In genomic region chrX:109709129-109709631, GRCh38 we compare ENCODE assay signal across 8 cellular contexts. TPM values are rescaled to one million over a fixed set of nuclear protein-coding genes. Genes with fewer than 3 reads are reported as not detected.
DNase-seq lines count a peak whose midpoint lies in the region; ATAC-seq and TF ChIP-seq lines count a peak whose summit lies in the region.

No MANE protein-coding gene starts in this region.

- TF ChIP-seq RAD21 in IMR-90 (IDR thresholded peaks at IDR 0.05; ENCODE audit: low read length) = no peak

- peaks cover 0 to 6% of the 10 kb centered on the region in 2 experiments; a peak in 2 of 4 replicates for H3K79me1 ChIP-seq in IMR-90 (ENCODE audit: low read depth in 1 of 2, low read length in 2 of 2)

- no peak overlapping the region for H3K56ac ChIP-seq in IMR-90 (ENCODE audit: extremely low read depth, insufficient read depth, low read length)

- no peaks in the 10 kb centered on the region for H3F3A ChIP-seq in neural progenitor cell (ENCODE audit: low read depth)

- no peak overlapping the region for H2BK120ac ChIP-seq in IMR-90 (ENCODE audit: low read depth, low read length)

- H3K9me3 ChIP-seq in IMR-90 (ENCODE audit: control insufficient read depth, insufficient read depth, low read length) = no peaks in the 10 kb centered on the region
- peaks cover 5% of the 10 kb centered on the region for H3K9me3 ChIP-seq in neural progenitor cell (ENCODE audit: low read depth)

- in situ Hi-C loops in IMR-90 (cut with MboI; ENCODE audit: low sequenced_read_pairs) = loop anchor here (25.0 kb wide), 1 partner anchor 703 kb away; no protein-coding TSS in a partner anchor

- H3K36me3 ChIP-seq in IMR-90 (ENCODE audit: control insufficient read depth, insufficient read depth, low read length) = 0 out of 2 replicates have a peak, but pooled peaks cover 1% of the 10 kb centered on the region
- H3K36me3 ChIP-seq in neural progenitor cell = no peaks in the 10 kb centered on the region

- H2BK15ac ChIP-seq in IMR-90 (ENCODE audit: low read depth, low read length) = no peak overlapping the region

- H4K20me1 ChIP-seq in IMR-90 (ENCODE audit: insufficient read depth, low read length) = peaks cover 15% of the 10 kb centered on the region; the same call in 1 of the 2 replicates
- no peaks in the 10 kb centered on the region for H4K20me1 ChIP-seq in neural progenitor cell (ENCODE audit: low read depth)

- H3K79me2 ChIP-seq in neural progenitor cell (ENCODE audit: low read depth) = peaks cover 44% of the 10 kb centered on the region

- H4K5ac ChIP-seq in IMR-90 (ENCODE audit: low read depth, low read length) = no peak overlapping the region

- H2AFZ ChIP-seq in IMR-90 (replicated peaks; ENCODE audit: low read length, poor library complexity) (no peak overlapping the region), neural progenitor cell (replicated peaks) (no peak overlapping the region)

- H3K27ac ChIP-seq in IMR-90 (ENCODE audit: insufficient read depth, low read length) (peak overlapping the region; percentile 48; the same call in 1 of the 2 replicates), neural progenitor cell (no peak overlapping the region)

- H3K9ac ChIP-seq in IMR-90 (ENCODE audit: low read depth, low read length) (no peak overlapping the region), neural progenitor cell (no peak overlapping the region)

- intact Hi-C loops in IMR-90 (cut with micrococcal nuclease) = no loop called here

- peak overlapping the region; percentile 5; the same call in 1 of the 2 replicates for H3K18ac ChIP-seq in IMR-90 (ENCODE audit: low read depth, low read length)

- H3K4me3 ChIP-seq in IMR-90 (ENCODE audit: insufficient read depth, low read depth, low read length) = no peak overlapping the region
- no peak overlapping the region for H3K4me3 ChIP-seq in neural progenitor cell

- dilution Hi-C loops in IMR-90 (cut with HindIII; ENCODE audit: low sequenced_read_pairs, unreplicated experiment) = no loop called here

- WGBS in IMR-90 (ENCODE audit: extremely low coverage in 2 of 2, insufficient read length in 1 of 2), 2 experiments = no CpG with 5 or more reads among the region's 3 CpGs

- TF ChIP-seq CTCF in IMR-90 (conservative IDR thresholded peaks at IDR 0.05; ENCODE audit: low read depth, low read length) = peak; percentile 11; the same call in 1 of the 2 replicates
- TF ChIP-seq CTCF in neural progenitor cell (IDR thresholded peaks at IDR 0.05) = no peak
- TF ChIP-seq CTCF in glutamatergic neuron (IDR thresholded peaks at IDR 0.05; ENCODE audit: partially characterized antibody, unreplicated experiment) = no peak

- CTCF ChIA-PET in IMR-90 (lab: Yijun Ruan, JAX) = interaction anchor here (0.6 to 1.2 kb wide), 2 partner anchors 14 to 130 kb away, joined by 3 read pairs; no protein-coding TSS in a partner anchor

- H3K36me3 Mint-ChIP-seq in neural progenitor cell (peaks cover 32% of the 10 kb centered on the region), glutamatergic neuron (ENCODE audit: unreplicated experiment) (no peaks in the 10 kb centered on the region)

- peaks cover 41% of the 10 kb centered on the region for H3K4me1 Mint-ChIP-seq in neural progenitor cell
- H3K4me1 Mint-ChIP-seq in glutamatergic neuron (ENCODE audit: low read depth, unreplicated experiment) = no peaks in the 10 kb centered on the region

- no peak overlapping the region for H3K23ac ChIP-seq in IMR-90 (ENCODE audit: low read depth, low read length)

- H3K27me3 ChIP-seq in IMR-90 (ENCODE audit: control insufficient read depth, insufficient read depth, low read length) (no peaks in the 10 kb centered on the region; the same call in 1 of the 2 replicates), neural progenitor cell (no peaks in the 10 kb centered on the region)

- H3K9me3 Mint-ChIP-seq in neural progenitor cell (peaks cover 7% of the 10 kb centered on the region), glutamatergic neuron (ENCODE audit: unreplicated experiment) (no peaks in the 10 kb centered on the region)

- H3K27ac Mint-ChIP-seq in neural progenitor cell = peak overlapping the region; percentile 48
- no peak overlapping the region for H3K27ac Mint-ChIP-seq in glutamatergic neuron (ENCODE audit: unreplicated experiment)

- H3K14ac ChIP-seq in IMR-90 (replicated peaks; ENCODE audit: low read depth, low read length) = 0 out of 2 replicates have a peak overlapping the region, but pooled peaks have one; percentile 20

- H3K4me1 ChIP-seq in IMR-90 (ENCODE audit: control insufficient read depth, insufficient read depth, low read length) (peaks cover 4% of the 10 kb centered on the region), neural progenitor cell (peaks cover 3% of the 10 kb centered on the region)

- BruUV-seq in IMR-90 (replicated peaks; lab: Mats Ljungman, UMichigan) = no TSS peak

- H3K9me1 ChIP-seq in IMR-90 (ENCODE audit: insufficient read depth, low read length) = peaks cover 2% of the 10 kb centered on the region; the same call in 1 of the 2 replicates

- no peak overlapping the region for H4K8ac ChIP-seq in IMR-90 (ENCODE audit: low read depth in 2 of 2, low read length in 2 of 2)

- no peak overlapping the region for H4K91ac ChIP-seq in IMR-90 (ENCODE audit: insufficient read depth, low read depth, low read length)

- peak overlapping the region; percentile 72 for H2BK5ac ChIP-seq in IMR-90 (ENCODE audit: low read depth, low read length, poor library complexity, severe bottlenecking)

- H3K4me3 Mint-ChIP-seq in neural progenitor cell (peak overlapping the region; percentile 6), glutamatergic neuron (ENCODE audit: unreplicated experiment) (no peak overlapping the region)

- 0 out of 2 replicates have a peak overlapping the region, but pooled peaks have one; percentile 11 for H3K4ac ChIP-seq in IMR-90 (ENCODE audit: low read depth, low read length)

- TF ChIP-seq POLR2A in IMR-90 (IDR thresholded peaks at IDR 0.05; ENCODE audit: low read depth, low read length) = no peak

- ATAC-seq in GM21423 (IDR thresholded peaks at IDR 0.05; ENCODE audit: unreplicated experiment) (peak; percentile 62), IMR-90 (ENCODE audit: low read depth) (peak; percentile 55)

- POLR2A ChIA-PET in IMR-90 (lab: Charles Lee; ENCODE audit: unreplicated experiment) = no interaction called here

- no peak overlapping the region for H2BK20ac ChIP-seq in IMR-90 (ENCODE audit: low read depth, low read length)

- peak overlapping the region; percentile 82 for H3K4me2 ChIP-seq in IMR-90 (ENCODE audit: low read depth, low read length)
- H3K4me2 ChIP-seq in neural progenitor cell = no peak overlapping the region

- no peak overlapping the region for H2AK5ac ChIP-seq in IMR-90 (ENCODE audit: low read depth, low read length)

- H3K27me3 Mint-ChIP-seq in neural progenitor cell (ENCODE audit: insufficient read depth, low read depth) = no peaks in the 10 kb centered on the region
- no peaks in the 10 kb centered on the region for H3K27me3 Mint-ChIP-seq in glutamatergic neuron (ENCODE audit: unreplicated experiment)

- DNase-seq in ELR (ENCODE audit: low read depth) = peak; percentile 57
- peak; percentile 65 for DNase-seq in IMR-90
- peak; percentile 17 for DNase-seq in astrocyte of the hippocampus (ENCODE audit: low read depth, low spot score)
- no peak for DNase-seq in neural progenitor cell (ENCODE audit: low spot score)
- no peak for DNase-seq in COLO829 (ENCODE audit: low spot score)
- no peak for DNase-seq in glutamatergic neuron
- DNase-seq in epidermal melanocyte (ENCODE audit: insufficient read length, low spot score) = no peak

- H2AK9ac ChIP-seq in IMR-90 (replicated peaks; ENCODE audit: low read depth, low read length, poor library complexity) = no peak overlapping the region

TF ChIP-seq in IMR-90, 13 proteins besides CTCF, POLR2A, EP300 and RAD21:
- TF ChIP-seq NFE2L2 (IDR thresholded peaks at IDR 0.05; ENCODE audit: low read depth, low read length) = peak; percentile 47; the same call in 1 of the 2 replicates
- no peak for TF ChIP-seq RFX5 (IDR thresholded peaks at IDR 0.05; ENCODE audit: low read depth, low read length)

RNA-seq across cellular contexts. Expression of gene ACSL4, which starts 23.9 kb away (rescaled TPM):
- total RNA-seq in IMR-90 (2012; rRNA removed) (59.7 and 97.5 TPM in 2 replicates), neural progenitor cell (ENCODE audit: low replicate concordance) (53.6 and 87.3 TPM in 2 replicates), glutamatergic neuron (ENCODE audit: unreplicated experiment) (77.9 TPM)
- 23.4 and 29.6 TPM in 2 replicates for polyA plus RNA-seq in IMR-90 (2012; rRNA removed)
- 5.8 and 9.0 TPM in 2 replicates for polyA plus RNA-seq in IMR-90 (2012; cell fraction: cytosol; rRNA removed)
- polyA plus RNA-seq in IMR-90 (2012; cell fraction: nucleus; rRNA removed; ENCODE audit: low replicate concordance) = 4.1 and 21.0 TPM in 2 replicates

Comparison
In these comparisons a context has a peak if more than half of its experiments do, and no peak if none do; other contexts are left out.
1. DNase-seq: peak in ELR (single experiment), IMR-90 (single experiment) and astrocyte of the hippocampus (single experiment); none in neural progenitor cell (single experiment), COLO829 (single experiment), glutamatergic neuron (single experiment) and epidermal melanocyte (single experiment).